In the genomic region with DNA sequence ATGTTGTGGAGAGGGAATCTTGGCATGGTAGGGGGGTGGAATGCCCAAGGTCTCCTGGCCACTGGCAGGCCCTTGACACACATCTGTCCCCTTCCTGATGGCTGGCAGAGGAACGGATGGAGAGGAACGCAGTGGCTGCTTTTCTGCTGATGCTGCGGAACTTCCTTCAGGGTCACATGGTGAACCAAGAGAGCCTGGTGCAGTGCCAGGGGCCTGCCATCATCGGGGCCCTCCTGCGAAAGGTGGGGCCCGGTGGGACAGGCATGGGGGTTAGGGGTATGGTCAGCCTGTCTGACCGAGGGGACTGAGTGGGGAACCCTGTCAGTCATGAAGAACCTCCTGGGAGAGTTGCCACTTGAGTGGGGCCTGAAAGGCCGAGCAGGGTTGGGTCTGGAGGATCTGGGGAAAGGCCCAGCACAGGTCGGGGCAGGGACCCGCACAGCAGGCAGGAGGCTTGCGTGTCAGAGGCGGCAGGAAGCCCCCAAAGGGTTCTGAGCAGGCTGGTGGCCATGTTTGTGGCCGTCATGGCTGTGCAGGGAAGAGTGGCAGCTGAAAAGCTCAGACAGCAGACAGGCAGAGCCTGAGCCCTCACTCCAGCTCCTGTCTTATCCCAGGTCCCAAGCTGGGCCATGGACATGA, we compare ENCODE assay signal across 27 cellular contexts. TPM values are rescaled to one million over a fixed set of nuclear protein-coding genes. Genes with fewer than 3 reads are reported as not detected.
DNase-seq lines count a peak whose midpoint lies in the region; ATAC-seq, FAIRE-seq and TF ChIP-seq lines count a peak whose summit lies in the region.
"Had no signal": no experiment of that assay in that cellular context is flagged by ENCODE, and none has a peak within 500 bp of the region (broad histone marks: within the 10 kb centered on the region; RNA-seq: fewer than 3 reads in every experiment).

No MANE protein-coding gene starts in this region.

- H3K9ac ChIP-seq in kidney (ENCODE audit: low read length in 2 of 2), result no peak overlapping the region
- H3K9ac ChIP-seq: KMS-11 had no signal

- POLR2A ChIA-PET in RWPE1 (lab: Yijun Ruan, JAX; ENCODE audit: low non-redundant PET), result no interaction called here

- peaks cover 3 to 4% of the 10 kb centered on the region in 2 donors for H3K4me1 ChIP-seq in kidney (ENCODE audit: control insufficient read depth in 1 of 2, insufficient read depth in 1 of 2, low read depth in 1 of 2, low read length in 2 of 2)
- H3K4me1 ChIP-seq: colonic mucosa had no signal

- CTCF ChIA-PET in RWPE1 (lab: Yijun Ruan, JAX), result interaction anchor here (0.6 to 0.8 kb wide), 3 partner anchors 12 to 97 kb away, joined by 4 read pairs; no protein-coding TSS in a partner anchor

- TF ChIP-seq CTCF in RWPE1 (conservative IDR thresholded peaks at IDR 0.05; ENCODE audit: low read depth) (no peak), kidney (IDR thresholded peaks at IDR 0.05; ENCODE audit: borderline replicate concordance, extremely low read depth, insufficient read depth) (no peak)

- H3K36me3 Mint-ChIP-seq in stimulated activated naive B cell treated with anti-CD40 and anti-IgM and Interleukin-4, amounts not matched to agents 10 μg/mL and 1 μg/mL and 100 μg/mL, for 72 hours, result peaks cover 20 to 59% of the 10 kb centered on the region in 2 donors

- peak overlapping the region; percentile 36 for H3K27ac ChIP-seq in RWPE1
- no peak overlapping the region for H3K27ac ChIP-seq in kidney (ENCODE audit: low read depth in 2 of 2, low read length in 2 of 2)
- H3K27ac ChIP-seq: colonic mucosa, KMS-11, thoracic aorta had no signal

- intact Hi-C loops in Right ventricle myocardium superior (cut with DNase I) (loop anchor here (2.0 kb wide), 1 partner anchor 75 kb away; no protein-coding TSS in a partner anchor), left ventricle myocardium superior (cut with micrococcal nuclease) (loop anchor here (5.0 kb wide), 1 partner anchor 70 kb away; no protein-coding TSS in a partner anchor), kidney (cut with DNase I) (loop anchor here (10.0 kb wide), 1 partner anchor 73 kb away; no protein-coding TSS in a partner anchor)

- no peak overlapping the region for H3K4me3 Mint-ChIP-seq in stimulated activated naive B cell treated with anti-CD40 and anti-IgM and Interleukin-4, amounts not matched to agents 10 μg/mL and 1 μg/mL and 100 μg/mL, for 72 hours
- H3K4me3 Mint-ChIP-seq: memory B cell, nephron had no signal

- H3K27me3 Mint-ChIP-seq in stimulated activated naive B cell treated with anti-CD40 and anti-IgM and Interleukin-4, amounts not matched to agents 10 μg/mL and 1 μg/mL and 100 μg/mL, for 72 hours, result no peaks in the 10 kb centered on the region
- H3K27me3 Mint-ChIP-seq: memory B cell, progenitor cell of endocrine pancreas had no signal

- no peak for FAIRE-seq in kidney (lab: Jason Lieb, UNC)
- FAIRE-seq: GM18507 had no signal

- DNase-seq in Right ventricle myocardium superior (peak; percentile 34), left ventricle myocardium superior (no peak), RWPE1 (ENCODE audit: low spot score) (no peak), kidney (peak; percentile 69), DMS 273 (lab: John Stamatoyannopoulos, UW; ENCODE audit: unreplicated experiment) (no peak), NCI-H1417 treated with DMSO at 0.1 percent for 48 hours (lab: John Stamatoyannopoulos, UW) (no peak)
- DNase-seq in stimulated activated naive B cell treated with anti-CD40 and anti-IgM and Interleukin-4, amounts not matched to agents 10 μg/mL and 1 μg/mL and 100 μg/mL, for 72 hours, result no peak
- DNase-seq in stimulated activated CD4-positive, alpha-beta T cell treated with anti-CD3 and anti-CD28 coated beads, Interleukin-1b, Interleukin-23, amount 100 ng/mL, for 48 hours, result no peak
- DNase-seq: activated CD4-positive, alpha-beta T cell treated with anti-CD3 and anti-CD28 coated beads for 4 hours; activated naive CD4-positive, alpha-beta T cell; activated T-cell treated with anti-CD3 and anti-CD28 coated beads for 4 hours; colonic mucosa; COR-L47; islet precursor cell; NCI-H1092 treated with DMSO at 0.1 percent for 48 hours; NCI-H2081; NCI-H446 treated with DMSO at 0.1 percent for 48 hours; NK-92 treated with Interleukin-12 subunit alpha and Interleukin-12 subunit beta, amount 100 ng/mL, for 24 hours; SW 1271 had no signal

- H3K9me3 ChIP-seq in kidney (ENCODE audit: control insufficient read depth in 1 of 2, low read length in 2 of 2), result no peaks in the 10 kb centered on the region
- H3K9me3 ChIP-seq: colonic mucosa, thoracic aorta had no signal

- peak overlapping the region; percentile 17 for H3K27ac Mint-ChIP-seq in stimulated activated naive B cell treated with anti-CD40 and anti-IgM and Interleukin-4, amounts not matched to agents 10 μg/mL and 1 μg/mL and 100 μg/mL, for 72 hours
- H3K27ac Mint-ChIP-seq: memory B cell, nephron had no signal

- no peak for ATAC-seq in Right ventricle myocardium superior (ENCODE audit: poor library complexity)
- no peak for ATAC-seq in left ventricle myocardium superior
- ATAC-seq in stimulated activated naive B cell treated with anti-CD40 and anti-IgM and Interleukin-4, amounts not matched to agents 10 μg/mL and 1 μg/mL and 100 μg/mL, for 72 hours (replicated peaks), result no peak

- no peaks in the 10 kb centered on the region for H3K9me3 Mint-ChIP-seq in stimulated activated naive B cell treated with anti-CD40 and anti-IgM and Interleukin-4, amounts not matched to agents 10 μg/mL and 1 μg/mL and 100 μg/mL, for 72 hours
- H3K9me3 Mint-ChIP-seq: memory B cell, nephron had no signal

- H3K36me3 ChIP-seq in kidney (ENCODE audit: control insufficient read depth in 1 of 2, insufficient read depth in 2 of 2, low read length in 2 of 2), result peaks cover 11 to 30% of the 10 kb centered on the region in 2 donors

- no peak overlapping the region for H3K4me3 ChIP-seq in kidney (ENCODE audit: low read length in 2 of 2)
- H3K4me3 ChIP-seq: colonic mucosa, hepatocyte, smooth muscle cell, thoracic aorta had no signal

- H3K4me1 Mint-ChIP-seq in stimulated activated naive B cell treated with anti-CD40 and anti-IgM and Interleukin-4, amounts not matched to agents 10 μg/mL and 1 μg/mL and 100 μg/mL, for 72 hours, result peaks cover 13 to 29% of the 10 kb centered on the region in 2 donors
- H3K4me1 Mint-ChIP-seq: nephron had no signal

RNA-seq across cellular contexts. Expression of gene NBEAL2, which starts 18.1 kb away (rescaled TPM):
- 11.7 TPM for total RNA-seq in Right ventricle myocardium superior
- total RNA-seq in left ventricle myocardium superior, result 11.4 TPM
- total RNA-seq in kidney, result 82.8 TPM
- 25.7 TPM for polyA plus RNA-seq in kidney (ENCODE audit: insufficient read depth, low read depth, low replicate concordance)

RNA-seq across cellular contexts. Expression of gene CCDC12, which starts 21.0 kb away (rescaled TPM):
- total RNA-seq in Right ventricle myocardium superior (29.2 TPM), left ventricle myocardium superior (29.6 TPM), kidney (59.7 TPM)
- 85.6 TPM for polyA plus RNA-seq in kidney (ENCODE audit: insufficient read depth, low read depth, low replicate concordance)

Comparison
In these comparisons a context has a peak if more than half of its experiments do, and no peak if none do; other contexts are left out.
1. DNase-seq: peak in Right ventricle myocardium superior (single experiment) and kidney (single experiment); none in left ventricle myocardium superior (single experiment), RWPE1 (single experiment), stimulated activated naive B cell treated with anti-CD40 and anti-IgM and Interleukin-4, amounts not matched to agents 10 μg/mL and 1 μg/mL and 100 μg/mL, for 72 hours (single experiment), stimulated activated CD4-positive, alpha-beta T cell treated with anti-CD3 and anti-CD28 coated beads, Interleukin-1b, Interleukin-23, amount 100 ng/mL, for 48 hours (single experiment), DMS 273 (single experiment) and NCI-H1417 treated with DMSO at 0.1 percent for 48 hours (single experiment).